Comparison of ENCODE assay signal across 24 cellular contexts in the genomic region with DNA sequence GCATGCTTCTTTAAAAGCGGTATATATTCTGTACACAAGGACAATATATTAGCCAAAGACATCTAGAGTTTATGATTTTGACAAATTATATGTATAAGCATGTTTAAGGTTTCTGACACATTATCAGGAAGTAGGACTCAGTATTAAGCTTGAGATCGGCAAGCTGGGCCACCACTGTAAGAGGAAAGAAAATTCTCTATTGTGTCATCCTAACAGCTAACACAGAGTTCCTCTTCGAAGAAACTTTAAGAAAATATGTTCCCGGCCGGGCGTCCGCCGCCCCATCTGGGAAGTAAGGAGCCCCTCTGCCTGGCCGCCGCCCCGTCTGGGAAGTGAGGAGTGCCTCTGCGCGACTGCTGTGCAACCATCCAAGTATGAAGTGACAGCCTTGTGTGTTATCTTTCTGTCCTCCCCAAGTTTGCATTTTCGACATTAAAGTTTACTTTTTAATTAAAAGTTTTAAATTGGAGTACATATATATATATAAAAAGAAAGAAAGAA.
"Had no signal": no experiment of that assay in that cellular context is flagged by ENCODE, and none has a peak within 500 bp of the region (broad histone marks: within the 10 kb centered on the region; RNA-seq: fewer than 3 reads in every experiment).

No MANE protein-coding gene starts in this region.

- ATAC-seq: activated CD4-positive, alpha-beta T cell treated with anti-CD3 and anti-CD28 coated beads for 36 hours; activated CD8-positive, alpha-beta memory T cell treated with anti-CD3 and anti-CD28 coated beads, Interleukin-2, amount 10 ng/mL, durations not matched to agents 7 days and 5 days; activated CD8-positive, alpha-beta T cell treated with anti-CD3 and anti-CD28 coated beads, Interleukin-2, amount 10 ng/mL, durations not matched to agents 7 days and 5 days; activated T-cell treated with anti-CD3 and anti-CD28 coated beads, Interleukin-2, amount 50 U/mL, for 72 hours had no signal

- H3K36me3 ChIP-seq: colonic mucosa, ovary, suprapubic skin, tibial artery had no signal

- H3K4me3 Mint-ChIP-seq: activated CD4-positive, alpha-beta T cell treated with anti-CD3 and anti-CD28 coated beads for 36 hours; activated CD8-positive, alpha-beta memory T cell treated with anti-CD3 and anti-CD28 coated beads, Interleukin-2, amount 10 ng/mL, durations not matched to agents 7 days and 5 days; activated CD8-positive, alpha-beta T cell treated with anti-CD3 and anti-CD28 coated beads, Interleukin-2, amount 10 ng/mL, durations not matched to agents 7 days and 5 days; activated naive CD8-positive, alpha-beta T cell; activated T-cell treated with anti-CD3 and anti-CD28 coated beads, Interleukin-2, amount 50 U/mL, for 72 hours; nephron had no signal

- H3K4me3 ChIP-seq: colonic mucosa, left ventricle myocardium inferior, ovary, smooth muscle cell, suprapubic skin, tibial artery had no signal

- H3K4me2 ChIP-seq: smooth muscle cell had no signal

- H3K4me1 Mint-ChIP-seq: activated CD4-positive, alpha-beta T cell treated with anti-CD3 and anti-CD28 coated beads for 36 hours; nephron had no signal

- H3K27ac ChIP-seq: colonic mucosa, left ventricle myocardium inferior, ovary, suprapubic skin, tibial artery had no signal

- H3K9me3 ChIP-seq: colonic mucosa, left ventricle myocardium inferior, ovary, suprapubic skin, tibial artery had no signal

- H3K4me1 ChIP-seq: colonic mucosa, left ventricle myocardium inferior, suprapubic skin, tibial artery had no signal

- H3K27me3 ChIP-seq: colonic mucosa, ovary, suprapubic skin, tibial artery had no signal

- DNase-seq: activated CD4-positive, alpha-beta T cell treated with anti-CD3 and anti-CD28 coated beads for 36 hours; activated CD4-positive, CD25-positive, alpha-beta regulatory T cell; activated CD8-positive, alpha-beta memory T cell treated with anti-CD3 and anti-CD28 coated beads, Interleukin-2, amount 10 ng/mL, durations not matched to agents 7 days and 5 days; activated CD8-positive, alpha-beta T cell treated with anti-CD3 and anti-CD28 coated beads, Interleukin-2, amount 10 ng/mL, durations not matched to agents 7 days and 5 days; activated effector memory CD4-positive, alpha-beta T cell treated with Interleukin-2 at 50 U/mL for 16 hours; activated naive CD4-positive, alpha-beta T cell treated with Interleukin-2 at 50 U/mL for 16 hours; activated T-cell treated with anti-CD3 and anti-CD28 coated beads, Interleukin-2, amount 50 U/mL, for 72 hours; anterior cingulate cortex; cerebellar nuclear complex; colonic mucosa; effector CD8-positive, alpha-beta T cell; left ventricle myocardium inferior; mammary epithelial cell; ovary; stimulated activated CD4-positive, alpha-beta T cell treated with anti-CD3 and anti-CD28 coated beads, Interleukin-15, amount 100 ng/mL, for 24 hours; stimulated activated CD4-positive, alpha-beta T cell treated with anti-CD3 and anti-CD28 coated beads, Interleukin-2, amount 100 ng/mL, for 24 hours; stimulated activated naive B cell treated with anti-CD40 and anti-IgM and Interleukin-4, amounts not matched to agents 10 μg/mL and 1 μg/mL and 100 μg/mL, for 72 hours; T-helper 2 cell; tibial artery had no signal

- H3K9me3 Mint-ChIP-seq: activated T-cell treated with anti-CD3 and anti-CD28 coated beads, Interleukin-2, amount 50 U/mL, for 72 hours; nephron; stimulated activated naive B cell treated with anti-CD40 and anti-IgM and Interleukin-4, amounts not matched to agents 10 μg/mL and 1 μg/mL and 100 μg/mL, for 72 hours had no signal

- H3K27ac Mint-ChIP-seq: activated CD4-positive, alpha-beta T cell treated with anti-CD3 and anti-CD28 coated beads for 36 hours; activated CD8-positive, alpha-beta memory T cell treated with anti-CD3 and anti-CD28 coated beads, Interleukin-2, amount 10 ng/mL, durations not matched to agents 7 days and 5 days; activated CD8-positive, alpha-beta T cell treated with anti-CD3 and anti-CD28 coated beads, Interleukin-2, amount 10 ng/mL, durations not matched to agents 7 days and 5 days; activated naive CD8-positive, alpha-beta T cell; activated T-cell treated with anti-CD3 and anti-CD28 coated beads, Interleukin-2, amount 50 U/mL, for 72 hours; nephron; progenitor cell of endocrine pancreas; stimulated activated naive B cell treated with anti-CD40 and anti-IgM and Interleukin-4, amounts not matched to agents 10 μg/mL and 1 μg/mL and 100 μg/mL, for 72 hours had no signal

- H3K27me3 Mint-ChIP-seq: activated CD4-positive, alpha-beta T cell treated with anti-CD3 and anti-CD28 coated beads for 36 hours; activated CD8-positive, alpha-beta memory T cell treated with anti-CD3 and anti-CD28 coated beads, Interleukin-2, amount 10 ng/mL, durations not matched to agents 7 days and 5 days; activated naive CD8-positive, alpha-beta T cell; progenitor cell of endocrine pancreas; stimulated activated naive B cell treated with anti-CD40 and anti-IgM and Interleukin-4, amounts not matched to agents 10 μg/mL and 1 μg/mL and 100 μg/mL, for 72 hours had no signal
